Comparison of ENCODE assay signal across 1 cellular context in genomic region chr1:229625893-229626831, GRCh38.
TF ChIP-seq lines count a peak whose summit lies in the region.

Gene TAF5L, minus strand, starts transcription at chr1:229626122. Its CDS starts 11,640 bp downstream, at chr1:229614482.
Gene URB2, plus strand, starts transcription at chr1:229626247. Its CDS starts 1,387 bp downstream, at chr1:229627634.

TF ChIP-seq in K562, 482 proteins besides CTCF, POLR2A, EP300 and RAD21 (continued from another document and continues in another):
- TF ChIP-seq SAP30 (IDR thresholded peaks at IDR 0.05; ENCODE audit: borderline replicate concordance, insufficient read depth, low read depth, low read length, poor library complexity, severe bottlenecking) (peak; percentile 100), NBN (IDR thresholded peaks at IDR 0.05; ENCODE audit: low read depth) (no peak), CTBP1 (IDR thresholded peaks at IDR 0.05; ENCODE audit: borderline replicate concordance) (peak; percentile 90), ZNF518B (CRISPR knock-in tag; IDR thresholded peaks at IDR 0.05) (no peak), RCOR1 (IDR thresholded peaks at IDR 0.05; ENCODE audit: borderline replicate concordance in 1 of 2, low read depth in 2 of 2, low read length in 2 of 2) (peak in 1 of 2 experiments; percentile 66; a peak in 2 of 4 replicates), RBM22 (IDR thresholded peaks at IDR 0.05; ENCODE audit: low read depth, low read length, poor library complexity, severe bottlenecking) (peak; percentile 11), ZNF407 (IDR thresholded peaks at IDR 0.05; ENCODE audit: low read depth) (no peak), TBP (optimal IDR thresholded peaks at IDR 0.05; ENCODE audit: low read depth, low read length) (peak; percentile 71), PHF8 (IDR thresholded peaks at IDR 0.05; ENCODE audit: borderline replicate concordance, low read length) (peak; percentile 87; the same call in 1 of the 2 replicates), ZNF197 (CRISPR knock-in tag; IDR thresholded peaks at IDR 0.05; ENCODE audit: low read depth) (0 out of 2 replicates have a peak, but pooled peaks have one; percentile 58), MYC (IDR thresholded peaks at IDR 0.05; ENCODE audit: low read depth, low read length) (peak; percentile 99), MYC (CRISPR knock-in tag; IDR thresholded peaks at IDR 0.05; ENCODE audit: borderline replicate concordance, low read depth) (peak; percentile 92; the same call in 1 of the 2 replicates), NFATC3 (IDR thresholded peaks at IDR 0.05) (peak; percentile 65; the same call in 1 of the 2 replicates), BDP1 (IDR thresholded peaks at IDR 0.05; ENCODE audit: insufficient read depth, insufficient read length) (no peak), TOE1 (IDR thresholded peaks at IDR 0.05; ENCODE audit: borderline replicate concordance) (peak; percentile 36; the same call in 1 of the 2 replicates), TOE1 (CRISPR knock-in tag; IDR thresholded peaks at IDR 0.05; ENCODE audit: borderline replicate concordance, low read depth) (no peak), STAT6 (CRISPR knock-in tag; IDR thresholded peaks at IDR 0.05) (0 out of 2 replicates have a peak, but pooled peaks have one; percentile 62), PTBP1 (IDR thresholded peaks at IDR 0.05; ENCODE audit: low read depth, low read length) (no peak), E2F3 (CRISPR knock-in tag; IDR thresholded peaks at IDR 0.05) (0 out of 2 replicates have a peak, but pooled peaks have one; percentile 59), SMAD4 (CRISPR knock-in tag; conservative IDR thresholded peaks at IDR 0.05) (peak; percentile 86), CBFB (CRISPR knock-in tag; IDR thresholded peaks at IDR 0.05) (peak; percentile 80; the same call in 1 of the 2 replicates), DACH1 (IDR thresholded peaks at IDR 0.05; ENCODE audit: partially characterized antibody) (no peak), ZFX (CRISPR knock-in tag; IDR thresholded peaks at IDR 0.05) (peak; percentile 68), ELF2 (CRISPR knock-in tag; IDR thresholded peaks at IDR 0.05) (peak; percentile 88), ZNF23 (CRISPR knock-in tag; IDR thresholded peaks at IDR 0.05) (no peak), ATF4 (CRISPR knock-in tag; IDR thresholded peaks at IDR 0.05) (0 out of 2 replicates have a peak, but pooled peaks have one; percentile 19), SIN3A (IDR thresholded peaks at IDR 0.05; ENCODE audit: borderline replicate concordance in 2 of 2, control insufficient read depth in 1 of 2, low read depth in 2 of 2, low read length in 2 of 2) (peak; percentile 99), CXXC5 (CRISPR knock-in tag; IDR thresholded peaks at IDR 0.05) (peak; percentile 99), ZKSCAN1 (IDR thresholded peaks at IDR 0.05; ENCODE audit: low read depth, low read length) (peak; percentile 42; the same call in 1 of the 2 replicates), ESRRA (IDR thresholded peaks at IDR 0.05; ENCODE audit: borderline replicate concordance, low read depth) (peak; percentile 72; the same call in 1 of the 2 replicates), E2F6 (IDR thresholded peaks at IDR 0.05; ENCODE audit: borderline replicate concordance in 1 of 2, extremely low read depth in 1 of 2, insufficient read depth in 1 of 2, insufficient read length in 1 of 2, low read depth in 1 of 2, low read length in 1 of 2, poor library complexity in 1 of 2, severe bottlenecking in 1 of 2) (peak; percentile 89), GABPB1 (CRISPR knock-in tag; IDR thresholded peaks at IDR 0.05) (0 out of 2 replicates have a peak, but pooled peaks have one; percentile 24), MLLT1 (IDR thresholded peaks at IDR 0.05) (peak in 1 of 2 experiments; percentile 97; a peak in 2 of 4 replicates), FOXK2 (conservative IDR thresholded peaks at IDR 0.05 in 1 of 2, IDR thresholded peaks at IDR 0.05 in 1 of 2; ENCODE audit: low read depth in 2 of 2) (peak; percentile 35 to 43; a peak in 1 of 4 replicates), FIP1L1 (IDR thresholded peaks at IDR 0.05; ENCODE audit: low read depth, low read length, poor library complexity, severe bottlenecking) (peak; percentile 87), MAX (CRISPR knock-in tag; IDR thresholded peaks at IDR 0.05) (peak; percentile 94), FOS (IDR thresholded peaks at IDR 0.05; ENCODE audit: extremely low read depth, insufficient read length) (peak; percentile 43), ZNF3 (CRISPR knock-in tag; IDR thresholded peaks at IDR 0.05) (no peak), ERF (CRISPR knock-in tag; IDR thresholded peaks at IDR 0.05) (peak; percentile 69; the same call in 1 of the 2 replicates), POU5F1 (IDR thresholded peaks at IDR 0.05; ENCODE audit: borderline replicate concordance, low read depth, low read length, partially characterized antibody) (peak; percentile 48)
